In the genomic region with DNA sequence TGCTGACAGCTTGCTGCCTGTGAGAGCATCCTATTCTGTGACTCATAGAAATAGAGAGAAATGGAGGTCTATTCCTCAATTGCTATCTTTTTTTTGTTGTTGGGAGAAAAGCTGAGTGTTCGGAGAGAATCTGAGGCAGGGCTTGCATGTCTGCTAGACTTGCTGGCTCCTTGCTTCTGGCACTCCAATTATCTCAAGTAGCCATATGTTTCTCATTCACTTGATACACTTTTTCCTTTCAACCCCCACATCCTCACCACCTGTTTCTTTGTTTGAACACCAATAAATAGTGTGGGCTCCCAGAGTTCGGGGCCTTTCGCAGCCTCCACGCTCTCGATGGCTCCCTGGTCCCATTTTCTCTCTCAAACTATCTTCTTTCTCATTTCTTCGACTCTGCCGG, we compare ENCODE assay signal across 1 cellular context.
TF ChIP-seq lines count a peak whose summit lies in the region.

No MANE protein-coding gene starts in this region.

TF ChIP-seq in H1, 55 proteins besides CTCF, POLR2A, EP300 and RAD21 (continued from another document):
- TF ChIP-seq, protein P1, sequence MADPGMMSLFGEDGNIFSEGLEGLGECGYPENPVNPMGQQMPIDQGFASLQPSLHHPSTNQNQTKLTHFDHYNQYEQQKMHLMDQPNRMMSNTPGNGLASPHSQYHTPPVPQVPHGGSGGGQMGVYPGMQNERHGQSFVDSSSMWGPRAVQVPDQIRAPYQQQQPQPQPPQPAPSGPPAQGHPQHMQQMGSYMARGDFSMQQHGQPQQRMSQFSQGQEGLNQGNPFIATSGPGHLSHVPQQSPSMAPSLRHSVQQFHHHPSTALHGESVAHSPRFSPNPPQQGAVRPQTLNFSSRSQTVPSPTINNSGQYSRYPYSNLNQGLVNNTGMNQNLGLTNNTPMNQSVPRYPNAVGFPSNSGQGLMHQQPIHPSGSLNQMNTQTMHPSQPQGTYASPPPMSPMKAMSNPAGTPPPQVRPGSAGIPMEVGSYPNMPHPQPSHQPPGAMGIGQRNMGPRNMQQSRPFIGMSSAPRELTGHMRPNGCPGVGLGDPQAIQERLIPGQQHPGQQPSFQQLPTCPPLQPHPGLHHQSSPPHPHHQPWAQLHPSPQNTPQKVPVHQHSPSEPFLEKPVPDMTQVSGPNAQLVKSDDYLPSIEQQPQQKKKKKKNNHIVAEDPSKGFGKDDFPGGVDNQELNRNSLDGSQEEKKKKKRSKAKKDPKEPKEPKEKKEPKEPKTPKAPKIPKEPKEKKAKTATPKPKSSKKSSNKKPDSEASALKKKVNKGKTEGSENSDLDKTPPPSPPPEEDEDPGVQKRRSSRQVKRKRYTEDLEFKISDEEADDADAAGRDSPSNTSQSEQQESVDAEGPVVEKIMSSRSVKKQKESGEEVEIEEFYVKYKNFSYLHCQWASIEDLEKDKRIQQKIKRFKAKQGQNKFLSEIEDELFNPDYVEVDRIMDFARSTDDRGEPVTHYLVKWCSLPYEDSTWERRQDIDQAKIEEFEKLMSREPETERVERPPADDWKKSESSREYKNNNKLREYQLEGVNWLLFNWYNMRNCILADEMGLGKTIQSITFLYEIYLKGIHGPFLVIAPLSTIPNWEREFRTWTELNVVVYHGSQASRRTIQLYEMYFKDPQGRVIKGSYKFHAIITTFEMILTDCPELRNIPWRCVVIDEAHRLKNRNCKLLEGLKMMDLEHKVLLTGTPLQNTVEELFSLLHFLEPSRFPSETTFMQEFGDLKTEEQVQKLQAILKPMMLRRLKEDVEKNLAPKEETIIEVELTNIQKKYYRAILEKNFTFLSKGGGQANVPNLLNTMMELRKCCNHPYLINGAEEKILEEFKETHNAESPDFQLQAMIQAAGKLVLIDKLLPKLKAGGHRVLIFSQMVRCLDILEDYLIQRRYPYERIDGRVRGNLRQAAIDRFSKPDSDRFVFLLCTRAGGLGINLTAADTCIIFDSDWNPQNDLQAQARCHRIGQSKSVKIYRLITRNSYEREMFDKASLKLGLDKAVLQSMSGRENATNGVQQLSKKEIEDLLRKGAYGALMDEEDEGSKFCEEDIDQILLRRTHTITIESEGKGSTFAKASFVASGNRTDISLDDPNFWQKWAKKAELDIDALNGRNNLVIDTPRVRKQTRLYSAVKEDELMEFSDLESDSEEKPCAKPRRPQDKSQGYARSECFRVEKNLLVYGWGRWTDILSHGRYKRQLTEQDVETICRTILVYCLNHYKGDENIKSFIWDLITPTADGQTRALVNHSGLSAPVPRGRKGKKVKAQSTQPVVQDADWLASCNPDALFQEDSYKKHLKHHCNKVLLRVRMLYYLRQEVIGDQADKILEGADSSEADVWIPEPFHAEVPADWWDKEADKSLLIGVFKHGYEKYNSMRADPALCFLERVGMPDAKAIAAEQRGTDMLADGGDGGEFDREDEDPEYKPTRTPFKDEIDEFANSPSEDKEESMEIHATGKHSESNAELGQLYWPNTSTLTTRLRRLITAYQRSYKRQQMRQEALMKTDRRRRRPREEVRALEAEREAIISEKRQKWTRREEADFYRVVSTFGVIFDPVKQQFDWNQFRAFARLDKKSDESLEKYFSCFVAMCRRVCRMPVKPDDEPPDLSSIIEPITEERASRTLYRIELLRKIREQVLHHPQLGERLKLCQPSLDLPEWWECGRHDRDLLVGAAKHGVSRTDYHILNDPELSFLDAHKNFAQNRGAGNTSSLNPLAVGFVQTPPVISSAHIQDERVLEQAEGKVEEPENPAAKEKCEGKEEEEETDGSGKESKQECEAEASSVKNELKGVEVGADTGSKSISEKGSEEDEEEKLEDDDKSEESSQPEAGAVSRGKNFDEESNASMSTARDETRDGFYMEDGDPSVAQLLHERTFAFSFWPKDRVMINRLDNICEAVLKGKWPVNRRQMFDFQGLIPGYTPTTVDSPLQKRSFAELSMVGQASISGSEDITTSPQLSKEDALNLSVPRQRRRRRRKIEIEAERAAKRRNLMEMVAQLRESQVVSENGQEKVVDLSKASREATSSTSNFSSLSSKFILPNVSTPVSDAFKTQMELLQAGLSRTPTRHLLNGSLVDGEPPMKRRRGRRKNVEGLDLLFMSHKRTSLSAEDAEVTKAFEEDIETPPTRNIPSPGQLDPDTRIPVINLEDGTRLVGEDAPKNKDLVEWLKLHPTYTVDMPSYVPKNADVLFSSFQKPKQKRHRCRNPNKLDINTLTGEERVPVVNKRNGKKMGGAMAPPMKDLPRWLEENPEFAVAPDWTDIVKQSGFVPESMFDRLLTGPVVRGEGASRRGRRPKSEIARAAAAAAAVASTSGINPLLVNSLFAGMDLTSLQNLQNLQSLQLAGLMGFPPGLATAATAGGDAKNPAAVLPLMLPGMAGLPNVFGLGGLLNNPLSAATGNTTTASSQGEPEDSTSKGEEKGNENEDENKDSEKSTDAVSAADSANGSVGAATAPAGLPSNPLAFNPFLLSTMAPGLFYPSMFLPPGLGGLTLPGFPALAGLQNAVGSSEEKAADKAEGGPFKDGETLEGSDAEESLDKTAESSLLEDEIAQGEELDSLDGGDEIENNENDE (IDR thresholded peaks at IDR 0.05; ENCODE audit: insufficient replicate concordance, low read length), result no peak
- no peak for TF ChIP-seq CHD1 (IDR thresholded peaks at IDR 0.05; ENCODE audit: low read depth, low read length)
- TF ChIP-seq CEBPB (IDR thresholded peaks at IDR 0.05; ENCODE audit: low read depth, low read length), result no peak
- TF ChIP-seq CBX8 (IDR thresholded peaks at IDR 0.05; ENCODE audit: borderline replicate concordance, low read depth, low read length), result no peak
- TF ChIP-seq FOSL1 (IDR thresholded peaks at IDR 0.05; ENCODE audit: insufficient read depth, low read depth, low read length), result no peak
- no peak for TF ChIP-seq SUZ12 (IDR thresholded peaks at IDR 0.05; ENCODE audit: low read length)
